In the genomic region with DNA sequence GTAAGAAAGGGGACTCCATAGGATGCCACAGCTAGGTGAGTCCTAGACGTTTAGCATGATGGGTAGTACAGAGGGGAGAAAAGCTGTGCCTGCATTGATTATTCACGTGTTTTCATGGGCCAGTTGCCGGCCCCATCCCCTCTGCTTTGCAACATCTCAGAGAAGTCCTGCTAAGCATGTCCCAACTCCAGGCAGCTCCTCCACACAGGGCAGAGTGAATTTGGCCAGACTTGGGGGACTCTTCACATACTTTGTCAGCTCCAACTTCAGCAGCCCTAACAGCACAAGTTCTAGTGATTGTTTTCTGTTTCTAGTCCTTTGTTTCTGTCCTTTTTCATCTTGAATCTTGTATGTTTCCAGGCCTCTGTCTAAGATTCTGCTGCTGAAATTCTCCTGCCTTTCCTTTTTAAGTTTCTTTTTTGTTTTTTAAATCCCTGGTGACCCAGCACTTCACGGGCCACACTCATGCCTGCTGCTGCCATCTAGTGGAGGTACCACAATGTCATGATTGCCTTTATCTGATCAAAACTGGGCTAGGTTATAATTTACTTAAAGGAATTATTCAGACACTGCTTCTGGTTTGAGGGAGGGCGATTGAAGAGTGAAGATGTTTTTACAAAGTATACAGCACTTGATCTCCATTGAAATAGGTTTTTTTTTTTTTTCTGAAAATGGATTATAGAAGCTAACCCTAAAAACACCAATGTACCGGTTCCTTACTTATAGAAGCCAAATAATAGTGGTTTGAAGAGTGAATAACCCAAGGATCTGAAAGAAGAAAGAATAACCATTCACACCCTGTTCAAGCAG, we compare ENCODE assay signal across 8 cellular contexts.
A peak's percentile ranks its signal among the peaks of the same experiment; 100 is the strongest.
DNase-seq lines count a peak whose midpoint lies in the region; ATAC-seq and TF ChIP-seq lines count a peak whose summit lies in the region.

No MANE protein-coding gene starts in this region.

- peak; percentile 68 to 77 (median 74) for TF ChIP-seq CTCF in transverse colon (IDR thresholded peaks at IDR 0.05)

- no peak for TF ChIP-seq POLR2A in transverse colon (IDR thresholded peaks at IDR 0.05)

- no peaks in the 10 kb centered on the region for H3K27me3 ChIP-seq in transverse colon

- DNase-seq in COLO829 (ENCODE audit: low spot score): peak; percentile 45
- DNase-seq in SK-MEL-5 (ENCODE audit: low read depth, low spot score): peak; percentile 59
- peak; percentile 50 for DNase-seq in ecto neural progenitor cell (ENCODE audit: low spot score)
- DNase-seq in lung microvascular endothelial cell (ENCODE audit: low read depth in 2 of 2): peak; percentile 60 to 83
- DNase-seq in transverse colon: peak; percentile 63
- DNase-seq in SHP77 treated with DMSO at 0.1 percent for 48 hours (lab: John Stamatoyannopoulos, UW): no peak

- peaks cover 0 to 14% (median 9%) of the 10 kb centered on the region in 4 donors for H3K4me1 ChIP-seq in transverse colon

- no peaks in the 10 kb centered on the region for H3K36me3 ChIP-seq in transverse colon

- peak overlapping the region; percentile 7 to 40 (median 20) for H3K27ac ChIP-seq in transverse colon

- no peaks in the 10 kb centered on the region for H3K9me3 ChIP-seq in transverse colon

- intact Hi-C loops in transverse colon (cut with DNase I; ENCODE audit: low total_unique reads): loop anchor here (5.0 kb wide), 1 partner anchor 350 kb away; the partner anchor contains the start of gene PRKG1

- H3K4me3 ChIP-seq in transverse colon: no peak overlapping the region

- in situ Hi-C loops in SK-MEL-5 (cut with HindIII; ENCODE audit: low pct_unique_long_range_greater_than_20kb, low sequenced_read_pairs): no loop called here
- in situ Hi-C loops in transverse colon (cut with MboI; ENCODE audit: low pct_ligation_motif_present in 1 of 4, low pct_unique_long_range_greater_than_20kb in 1 of 4, low sequenced_read_pairs in 3 of 4): loop anchor here in 3 of 4 donors (10.0 to 25.0 kb wide), 3 partner anchors 358 to 790 kb away; no protein-coding TSS in a partner anchor

- TF ChIP-seq EP300 in transverse colon (IDR thresholded peaks at IDR 0.05; ENCODE audit: low read depth): no peak

- 46% methylated on average over 4 to 6 of the region's 6 CpGs for WGBS in transverse colon (ENCODE audit: low coverage in 1 of 2), 2 donors

- ATAC-seq in GM18870 (IDR thresholded peaks at IDR 0.05; ENCODE audit: unreplicated experiment) (peak; percentile 85), HG03280 (IDR thresholded peaks at IDR 0.05; ENCODE audit: unreplicated experiment) (peak; percentile 83)
